Comparison of ENCODE assay signal across 18 cellular contexts in the genomic region with DNA sequence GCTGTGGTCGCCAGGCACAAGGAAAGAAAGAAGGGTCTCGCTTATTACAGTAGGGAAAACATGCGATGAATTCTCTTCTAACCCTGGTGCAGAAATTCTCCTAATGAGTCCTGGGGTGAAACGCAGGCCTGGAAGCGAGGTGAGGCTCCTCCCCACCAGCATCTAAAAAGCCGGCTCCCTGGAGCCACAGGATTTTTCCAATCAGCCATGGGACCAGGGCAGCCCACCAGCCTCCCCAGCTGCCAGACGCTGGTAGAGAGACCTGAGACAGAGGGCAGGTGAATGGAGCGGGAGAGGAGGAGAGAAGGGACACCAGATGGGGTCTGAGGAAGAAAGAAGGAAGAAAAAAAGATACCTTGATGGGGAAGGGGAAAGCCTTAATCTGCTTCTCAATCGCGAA. TPM values are rescaled to one million over a fixed set of nuclear protein-coding genes. Genes with fewer than 3 reads are reported as not detected.
A peak's percentile ranks its signal among the peaks of the same experiment; 100 is the strongest.
DNase-seq lines count a peak whose midpoint lies in the region; ATAC-seq, FAIRE-seq and TF ChIP-seq lines count a peak whose summit lies in the region.
"Had no signal": no experiment of that assay in that cellular context is flagged by ENCODE, and none has a peak within 500 bp of the region (broad histone marks: within the 10 kb centered on the region; RNA-seq: fewer than 3 reads in every experiment).

No MANE protein-coding gene starts in this region.

- FAIRE-seq in H1 (lab: Jason Lieb, UNC), result no peak
- FAIRE-seq: GM12891, GM18507 had no signal

- no peak overlapping the region for H2BK15ac ChIP-seq in H1 (ENCODE audit: low read length)

- H3K4me2 ChIP-seq in GM23338, result no peak overlapping the region
- no peak overlapping the region; a peak in 1 of 4 replicates for H3K4me2 ChIP-seq in H1 (ENCODE audit: insufficient read depth in 1 of 2, low read depth in 2 of 2, low read length in 2 of 2)
- H3K4me2 ChIP-seq in osteoblast (ENCODE audit: insufficient read depth, low read length), result no peak overlapping the region

- ATAC-seq in GM23338, result peak; percentile 54
- ATAC-seq in stimulated activated effector memory CD8-positive, alpha-beta T cell treated with anti-CD3 and anti-CD28 coated beads, Interleukin-12 subunit alpha, Interleukin-12 subunit beta, amount 100 ng/mL, for 72 hours, result no peak

- H3F3A ChIP-seq in GM23338 (replicated peaks; ENCODE audit: low read depth), result no peaks in the 10 kb centered on the region

- H3K79me1 ChIP-seq in H1 (ENCODE audit: low read depth, low read length), result no peaks in the 10 kb centered on the region

- H2BK120ac ChIP-seq in H1 (replicated peaks; ENCODE audit: low read depth, low read length), result no peak overlapping the region

- no peak for TF ChIP-seq RAD21 in H1 (IDR thresholded peaks at IDR 0.05 in 1 of 2, conservative IDR thresholded peaks at IDR 0.05 in 1 of 2; ENCODE audit: low read depth in 2 of 2, low read length in 2 of 2)

- no peak overlapping the region for H4K8ac ChIP-seq in H1 (ENCODE audit: extremely low read depth, insufficient read depth, low read length)

- TF ChIP-seq POLR2A in H1 (IDR thresholded peaks at IDR 0.05; ENCODE audit: control extremely low read depth in 1 of 2, low read depth in 2 of 2, low read length in 2 of 2), result no peak

- H3K4ac ChIP-seq in H1 (replicated peaks; ENCODE audit: insufficient read length, low read depth, low read length), result no peak overlapping the region

- TF ChIP-seq EP300 in H1 (IDR thresholded peaks at IDR 0.05; ENCODE audit: borderline replicate concordance in 1 of 2, low read depth in 2 of 2, low read length in 2 of 2), result no peak

- no peak overlapping the region; the same call in 1 of the 2 replicates for H3K27ac Mint-ChIP-seq in GM23338
- H3K27ac Mint-ChIP-seq in stimulated activated effector memory CD8-positive, alpha-beta T cell treated with anti-CD3 and anti-CD28 coated beads, Interleukin-12 subunit alpha, Interleukin-12 subunit beta, amount 100 ng/mL, for 72 hours, result peak overlapping the region; percentile 1
- H3K27ac Mint-ChIP-seq: CD4-positive, alpha-beta memory T cell had no signal

- H2BK20ac ChIP-seq in H1 (ENCODE audit: low read length), result no peak overlapping the region

- H3K18ac ChIP-seq in H1 (ENCODE audit: extremely low read depth, low read length), result no peak overlapping the region

- H2AFZ ChIP-seq in GM23338 (peak overlapping the region; percentile 63; the same call in 1 of the 2 replicates), H1 (ENCODE audit: low read length) (peak overlapping the region; percentile 55), osteoblast (ENCODE audit: low read length) (no peak overlapping the region)

- no peak overlapping the region for H3K4me3 Mint-ChIP-seq in GM23338
- no peak overlapping the region for H3K4me3 Mint-ChIP-seq in stimulated activated effector memory CD8-positive, alpha-beta T cell treated with anti-CD3 and anti-CD28 coated beads, Interleukin-12 subunit alpha, Interleukin-12 subunit beta, amount 100 ng/mL, for 72 hours
- H3K4me3 Mint-ChIP-seq: CD4-positive, alpha-beta memory T cell had no signal

- CTCF ChIA-PET in H1 (lab: Charles Lee; ENCODE audit: partially characterized antibody), result interaction anchor here (1.0 to 1.6 kb wide), 4 partner anchors 9 to 504 kb away, joined by 3 to 6 read pairs (median 4); no protein-coding TSS in a partner anchor

- H3K79me2 ChIP-seq in GM23338 (replicated peaks; ENCODE audit: insufficient read depth) (no peaks in the 10 kb centered on the region), H1 (ENCODE audit: control insufficient read depth in 1 of 2, insufficient read depth in 2 of 2, low read length in 2 of 2) (no peaks in the 10 kb centered on the region), osteoblast (ENCODE audit: insufficient read depth, low read length) (no peaks in the 10 kb centered on the region)

- H4K20me1 ChIP-seq in GM23338 (replicated peaks; ENCODE audit: insufficient read depth), result no peaks in the 10 kb centered on the region
- no peaks in the 10 kb centered on the region for H4K20me1 ChIP-seq in H1 (replicated peaks in 1 of 2; ENCODE audit: control insufficient read depth in 1 of 2, insufficient read depth in 2 of 2, low read length in 2 of 2)
- H4K20me1 ChIP-seq in osteoblast (ENCODE audit: insufficient read depth, low read length), result no peaks in the 10 kb centered on the region

- no peaks in the 10 kb centered on the region; the same call in 1 of the 2 replicates for H3K4me1 ChIP-seq in GM23338 (ENCODE audit: insufficient read depth)
- peaks cover 0 to 2% (median 0%) of the 10 kb centered on the region in 4 experiments; a peak in 1 of 7 replicates for H3K4me1 ChIP-seq in H1 (replicated peaks in 1 of 4; ENCODE audit: control insufficient read depth in 3 of 4, insufficient read depth in 4 of 4, low read length in 3 of 4)
- peaks cover 7% of the 10 kb centered on the region for H3K4me1 ChIP-seq in osteoblast (ENCODE audit: insufficient read depth, low read length)

- 78% methylated on average over 10 of the region's 10 CpGs; no CpG with 5 or more reads in 1 of the 2 experiments for WGBS in H1 (ENCODE audit: extremely low coverage in 1 of 2, insufficient coverage in 1 of 2, insufficient read length in 1 of 2, insufficient replicate concordance in 2 of 2, low coverage in 1 of 2, low lambda C conversion rate in 2 of 2, missing lambda C conversion rate in 1 of 2), 2 experiments

- H3K9ac ChIP-seq in H1 (replicated peaks in 1 of 4; ENCODE audit: extremely low read depth in 1 of 4, low read depth in 3 of 4, low read length in 3 of 4), result no peak overlapping the region

- H4K91ac ChIP-seq in H1 (replicated peaks; ENCODE audit: insufficient read length, low read length), result no peak overlapping the region

- H4K5ac ChIP-seq in H1 (ENCODE audit: insufficient read length, low read depth, low read length), result no peak overlapping the region

- no peak overlapping the region for H3K23ac ChIP-seq in H1 (ENCODE audit: insufficient read length)

- no peaks in the 10 kb centered on the region for H3K9me3 Mint-ChIP-seq in GM23338
- H3K9me3 Mint-ChIP-seq in stimulated activated effector memory CD8-positive, alpha-beta T cell treated with anti-CD3 and anti-CD28 coated beads, Interleukin-12 subunit alpha, Interleukin-12 subunit beta, amount 100 ng/mL, for 72 hours, result no peaks in the 10 kb centered on the region
- H3K9me3 Mint-ChIP-seq: CD4-positive, alpha-beta memory T cell had no signal

- no peak overlapping the region for H3K56ac ChIP-seq in H1 (replicated peaks; ENCODE audit: insufficient read length, low read depth, low read length)

- H2BK5ac ChIP-seq in H1 (ENCODE audit: low read depth, low read length), result no peak overlapping the region

- H3K36me3 Mint-ChIP-seq in GM23338 (ENCODE audit: low read depth), result no peaks in the 10 kb centered on the region
- no peaks in the 10 kb centered on the region for H3K36me3 Mint-ChIP-seq in stimulated activated effector memory CD8-positive, alpha-beta T cell treated with anti-CD3 and anti-CD28 coated beads, Interleukin-12 subunit alpha, Interleukin-12 subunit beta, amount 100 ng/mL, for 72 hours

- 0 out of 2 replicates have a peak overlapping the region, but pooled peaks have one; percentile 27 for H2BK12ac ChIP-seq in H1 (ENCODE audit: low read depth, low read length)

- H3K4me3 ChIP-seq in GM23338, result no peak overlapping the region
- H3K4me3 ChIP-seq in H7 (ENCODE audit: insufficient read depth, low read depth, low read length), result no peak overlapping the region
- H3K4me3 ChIP-seq in H1 (ENCODE audit: extremely low read depth in 1 of 4, insufficient read depth in 2 of 4, low read depth in 3 of 4, low read length in 4 of 4), result no peak overlapping the region
- H3K4me3 ChIP-seq in osteoblast (ENCODE audit: insufficient read depth, low read length), result no peak overlapping the region

- no peak overlapping the region for H2AK5ac ChIP-seq in H1 (ENCODE audit: low read depth, low read length)

- TF ChIP-seq CTCF in GM23338 (conservative IDR thresholded peaks at IDR 0.05; ENCODE audit: low read depth in 2 of 2) (no peak), H1 (IDR thresholded peaks at IDR 0.05; ENCODE audit: control extremely low read depth in 1 of 3, insufficient read depth in 1 of 3, low read depth in 1 of 3, low read length in 3 of 3) (no peak), osteoblast (IDR thresholded peaks at IDR 0.05; ENCODE audit: extremely low read depth, low read depth, low read length) (no peak)

- H3K4me1 Mint-ChIP-seq in GM23338, result peaks cover 10% of the 10 kb centered on the region
- H3K4me1 Mint-ChIP-seq in stimulated activated effector memory CD8-positive, alpha-beta T cell treated with anti-CD3 and anti-CD28 coated beads, Interleukin-12 subunit alpha, Interleukin-12 subunit beta, amount 100 ng/mL, for 72 hours, result peaks cover 22% of the 10 kb centered on the region

- H3K9me3 ChIP-seq in H1 (ENCODE audit: insufficient read depth in 2 of 2, low read depth in 1 of 2, low read length in 1 of 2), result no peaks in the 10 kb centered on the region
- H3K9me3 ChIP-seq in osteoblast (ENCODE audit: low read depth, low read length), result no peaks in the 10 kb centered on the region

- H3K36me3 ChIP-seq in GM23338 (ENCODE audit: insufficient read depth), result no peaks in the 10 kb centered on the region
- H3K36me3 ChIP-seq in H7 (replicated peaks; ENCODE audit: control insufficient read depth, insufficient read depth, low read length), result no peaks in the 10 kb centered on the region
- H3K36me3 ChIP-seq in H1 (ENCODE audit: control insufficient read depth in 2 of 4, insufficient read depth in 4 of 4, low read length in 3 of 4), result no peaks in the 10 kb centered on the region
- H3K36me3 ChIP-seq in osteoblast (ENCODE audit: insufficient read depth, low read length), result no peaks in the 10 kb centered on the region

- no peak for DNase-seq in GM23338 (ENCODE audit: low spot score)
- peak; percentile 47 for DNase-seq in H7
- no peak for DNase-seq in H1 (ENCODE audit: low read depth in 1 of 2, low spot score in 2 of 2)
- DNase-seq in stimulated activated effector memory CD8-positive, alpha-beta T cell treated with anti-CD3 and anti-CD28 coated beads, Interleukin-12 subunit alpha, Interleukin-12 subunit beta, amount 100 ng/mL, for 72 hours (ENCODE audit: low spot score in 2 of 2), result no peak
- DNase-seq in NK-92 treated with Interleukin-12 subunit alpha and Interleukin-12 subunit beta, amount 100 ng/mL, for 24 hours (lab: John Stamatoyannopoulos, UW), result no peak
- no peak for DNase-seq in osteoblast (ENCODE audit: insufficient read length, low spot score, missing footprints)
- DNase-seq: C1 segment of cervical spinal cord; Calu3; CD4-positive, alpha-beta memory T cell; COR-L47; DMS53; DMS79 treated with DMSO at 0.1 percent for 48 hours; GF-D8; HCEC 1CT had no signal

- no peaks in the 10 kb centered on the region for H3K23me2 ChIP-seq in H1 (ENCODE audit: low read depth, low read length)

- H3K27me3 ChIP-seq in GM23338 (ENCODE audit: insufficient read depth) (no peaks in the 10 kb centered on the region), H7 (ENCODE audit: control insufficient read depth, insufficient read depth, low read length) (no peaks in the 10 kb centered on the region), H1 (replicated peaks in 1 of 4; ENCODE audit: control insufficient read depth in 3 of 4, extremely low read depth in 1 of 4, insufficient read depth in 3 of 4, low read length in 3 of 4) (no peaks in the 10 kb centered on the region; a peak in 1 of 7 replicates), osteoblast (ENCODE audit: insufficient read depth, low read length) (peaks cover 30% of the 10 kb centered on the region)

- no peak overlapping the region for H3K14ac ChIP-seq in H1 (ENCODE audit: insufficient read length)

- H3K27ac ChIP-seq in GM23338 (ENCODE audit: low read depth) (no peak overlapping the region), H1 (ENCODE audit: low read depth, low read length) (no peak overlapping the region), osteoblast (ENCODE audit: low read depth, low read length) (no peak overlapping the region)

- H3K27me3 Mint-ChIP-seq in GM23338 (ENCODE audit: insufficient read depth, low read depth, poor library complexity), result peaks cover 6% of the 10 kb centered on the region
- H3K27me3 Mint-ChIP-seq: CD4-positive, alpha-beta memory T cell had no signal

- H3K9me2 ChIP-seq in GM23338 (ENCODE audit: insufficient read depth), result no peaks in the 10 kb centered on the region; the same call in 1 of the 2 replicates

- POLR2A ChIA-PET in H1 (lab: Charles Lee; ENCODE audit: partially characterized antibody), result no interaction called here

RNA-seq across cellular contexts. Expression of a gene that starts 28.6 kb away (rescaled TPM):
- total RNA-seq in GM23338 (2014; rRNA removed; shearing (Covaris generic)), result not detected in 2 replicates
- polyA plus RNA-seq in GM23338 (2016; fragmentation: Nextera tagmentation; extraction: Ambion mirVana), result not detected in 2 replicates
- total RNA-seq in H7 (2014; rRNA removed; shearing (Covaris generic)), result 0.28 TPM in 1 of 2 replicates, not detected in the other
- not detected in 2 replicates for total RNA-seq in H1 (2021; fragmentation: NEBNext Ultra II Directional; extraction: Animal tissue kit (Norgen Biotek cat#: 25700))
- 0.11 and 0.12 TPM in 2 replicates for polyA plus RNA-seq in H1 (2011; rRNA removed)
- polyA plus RNA-seq in H1 (2011; cell fraction: cytosol; rRNA removed), result 0.04 TPM
- 0.19 TPM for polyA plus RNA-seq in H1 (2011; cell fraction: nucleus; rRNA removed)
- polyA plus RNA-seq in H1 (2012, experiment 1 of 2), result 0.11 to 0.28 TPM (median 0.25 TPM) in 3 of 4 replicates, not detected in the other
- not detected for polyA plus RNA-seq in H1 (2012, experiment 2 of 2)
- polyA plus RNA-seq in H1 (2013, experiment 1 of 2), result 0.10 TPM
- 0.09 TPM for polyA plus RNA-seq in H1 (2013, experiment 2 of 2)
- 0.15 TPM in 1 of 2 replicates, not detected in the other for polyA minus RNA-seq in H1 (2011; rRNA and poly(A)+ RNA removed)
- polyA minus RNA-seq in H1 (2011; cell fraction: cytosol; rRNA and poly(A)+ RNA removed), result not detected
- polyA minus RNA-seq in H1 (2011; cell fraction: nucleus; rRNA and poly(A)+ RNA removed), result not detected
- 12.1 and 13.8 TPM in 2 replicates for total RNA-seq in osteoblast
- total RNA-seq: A673, G401 had no signal

Comparison
In these comparisons a context has a peak if more than half of its experiments do, and no peak if none do; other contexts are left out.
1. RNA of a gene that starts 28.6 kb away (total RNA-seq): 12.1 to 13.8 TPM in osteoblast; 0.28 TPM in H7, not detected in H1 and not detected in GM23338; every median in the first group is over 10 times any median in the second.